In the genomic region with DNA sequence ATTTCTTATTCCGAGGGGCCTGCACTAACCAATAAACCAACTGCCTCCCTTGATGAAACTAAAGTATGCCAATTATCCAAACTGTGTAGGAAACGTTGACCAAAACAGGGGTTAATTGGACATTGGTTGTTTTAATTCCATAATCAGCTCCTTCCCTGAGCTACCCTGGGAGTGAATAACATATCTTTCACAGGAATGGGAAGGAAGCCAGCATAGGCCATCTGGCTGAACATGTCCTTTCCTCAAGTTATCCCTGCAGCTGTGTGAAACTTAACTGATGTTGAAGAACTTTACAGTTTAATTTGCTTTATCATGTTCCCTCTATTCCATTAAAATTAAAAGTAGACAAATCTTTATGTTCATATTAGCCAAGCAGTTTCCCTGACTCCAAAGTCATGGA, we compare ENCODE assay signal across 2 cellular contexts.
TF ChIP-seq lines count a peak whose summit lies in the region.

No MANE protein-coding gene starts in this region.

TF ChIP-seq in IMR-90, 13 proteins besides CTCF, POLR2A, EP300 and RAD21 (continued from another document):
- TF ChIP-seq MAFK (IDR thresholded peaks at IDR 0.05; ENCODE audit: low read depth, low read length) = no peak
- TF ChIP-seq RFX5 (IDR thresholded peaks at IDR 0.05; ENCODE audit: low read depth, low read length) = no peak
- no peak for TF ChIP-seq MAZ (IDR thresholded peaks at IDR 0.05; ENCODE audit: borderline replicate concordance, low read depth, low read length)
- TF ChIP-seq RCOR1 (IDR thresholded peaks at IDR 0.05; ENCODE audit: insufficient replicate concordance, low read length) = no peak
- TF ChIP-seq USF2 (IDR thresholded peaks at IDR 0.05; ENCODE audit: low read depth, low read length) = no peak
- TF ChIP-seq SMC3 (IDR thresholded peaks at IDR 0.05; ENCODE audit: low read depth, low read length) = no peak
- no peak for TF ChIP-seq ELK1 (IDR thresholded peaks at IDR 0.05; ENCODE audit: borderline replicate concordance, low read depth, low read length)

TF ChIP-seq in endothelial cell of umbilical vein, 7 proteins besides CTCF, POLR2A, EP300 and RAD21 (continued from another document):
- TF ChIP-seq MAX (IDR thresholded peaks at IDR 0.05; ENCODE audit: insufficient read depth, insufficient read length) (no peak), GATA2 (IDR thresholded peaks at IDR 0.05; ENCODE audit: insufficient read depth, insufficient read length, low read depth, low read length) (no peak), JUN (IDR thresholded peaks at IDR 0.05; ENCODE audit: borderline replicate concordance, insufficient read depth, insufficient read length, low read depth) (no peak), POLR2AphosphoS5 (IDR thresholded peaks at IDR 0.05; ENCODE audit: insufficient read depth, low read depth, low read length) (no peak)
